Comparison of ENCODE assay signal across 1 cellular context in the genomic region with DNA sequence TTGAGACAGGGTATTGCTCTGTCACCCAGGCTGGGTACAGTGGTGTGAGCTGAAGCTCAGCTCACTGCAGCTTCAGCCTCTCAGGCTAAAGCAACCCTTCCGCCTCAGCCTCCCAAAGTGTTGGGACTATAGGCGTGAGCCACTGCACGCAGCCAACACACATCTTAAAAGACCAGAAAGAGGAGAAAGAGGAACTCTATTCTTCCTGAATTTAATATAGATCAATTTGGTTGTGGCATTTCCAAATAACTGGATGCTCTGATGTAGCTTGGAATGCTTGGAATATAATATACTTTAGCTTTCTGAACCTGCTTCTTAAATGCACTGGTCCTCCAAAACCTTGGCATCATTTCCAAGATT.
TF ChIP-seq lines count a peak whose summit lies in the region.

No MANE protein-coding gene starts in this region.

TF ChIP-seq in SK-N-SH treated with all-trans-retinoic acid at 6 μM for 48 hours, 23 proteins besides CTCF, POLR2A, EP300 and RAD21 (continued from another document):
- TF ChIP-seq, protein P1, sequence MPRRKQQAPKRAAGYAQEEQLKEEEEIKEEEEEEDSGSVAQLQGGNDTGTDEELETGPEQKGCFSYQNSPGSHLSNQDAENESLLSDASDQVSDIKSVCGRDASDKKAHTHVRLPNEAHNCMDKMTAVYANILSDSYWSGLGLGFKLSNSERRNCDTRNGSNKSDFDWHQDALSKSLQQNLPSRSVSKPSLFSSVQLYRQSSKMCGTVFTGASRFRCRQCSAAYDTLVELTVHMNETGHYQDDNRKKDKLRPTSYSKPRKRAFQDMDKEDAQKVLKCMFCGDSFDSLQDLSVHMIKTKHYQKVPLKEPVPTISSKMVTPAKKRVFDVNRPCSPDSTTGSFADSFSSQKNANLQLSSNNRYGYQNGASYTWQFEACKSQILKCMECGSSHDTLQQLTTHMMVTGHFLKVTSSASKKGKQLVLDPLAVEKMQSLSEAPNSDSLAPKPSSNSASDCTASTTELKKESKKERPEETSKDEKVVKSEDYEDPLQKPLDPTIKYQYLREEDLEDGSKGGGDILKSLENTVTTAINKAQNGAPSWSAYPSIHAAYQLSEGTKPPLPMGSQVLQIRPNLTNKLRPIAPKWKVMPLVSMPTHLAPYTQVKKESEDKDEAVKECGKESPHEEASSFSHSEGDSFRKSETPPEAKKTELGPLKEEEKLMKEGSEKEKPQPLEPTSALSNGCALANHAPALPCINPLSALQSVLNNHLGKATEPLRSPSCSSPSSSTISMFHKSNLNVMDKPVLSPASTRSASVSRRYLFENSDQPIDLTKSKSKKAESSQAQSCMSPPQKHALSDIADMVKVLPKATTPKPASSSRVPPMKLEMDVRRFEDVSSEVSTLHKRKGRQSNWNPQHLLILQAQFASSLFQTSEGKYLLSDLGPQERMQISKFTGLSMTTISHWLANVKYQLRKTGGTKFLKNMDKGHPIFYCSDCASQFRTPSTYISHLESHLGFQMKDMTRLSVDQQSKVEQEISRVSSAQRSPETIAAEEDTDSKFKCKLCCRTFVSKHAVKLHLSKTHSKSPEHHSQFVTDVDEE (CRISPR knock-in tag; IDR thresholded peaks at IDR 0.05): no peak
- no peak for TF ChIP-seq TOX (CRISPR knock-in tag; IDR thresholded peaks at IDR 0.05; ENCODE audit: borderline replicate concordance)
- no peak for TF ChIP-seq TCF4 (CRISPR knock-in tag; IDR thresholded peaks at IDR 0.05; ENCODE audit: borderline replicate concordance)
- TF ChIP-seq ARNTL (CRISPR knock-in tag; IDR thresholded peaks at IDR 0.05; ENCODE audit: borderline replicate concordance, low read depth): no peak
- TF ChIP-seq GLIS3 (CRISPR knock-in tag; IDR thresholded peaks at IDR 0.05): no peak
- no peak for TF ChIP-seq OSR1 (CRISPR knock-in tag; IDR thresholded peaks at IDR 0.05)
- no peak for TF ChIP-seq ZNF565 (CRISPR knock-in tag; conservative IDR thresholded peaks at IDR 0.05; ENCODE audit: low read depth)
- TF ChIP-seq, protein P2, sequence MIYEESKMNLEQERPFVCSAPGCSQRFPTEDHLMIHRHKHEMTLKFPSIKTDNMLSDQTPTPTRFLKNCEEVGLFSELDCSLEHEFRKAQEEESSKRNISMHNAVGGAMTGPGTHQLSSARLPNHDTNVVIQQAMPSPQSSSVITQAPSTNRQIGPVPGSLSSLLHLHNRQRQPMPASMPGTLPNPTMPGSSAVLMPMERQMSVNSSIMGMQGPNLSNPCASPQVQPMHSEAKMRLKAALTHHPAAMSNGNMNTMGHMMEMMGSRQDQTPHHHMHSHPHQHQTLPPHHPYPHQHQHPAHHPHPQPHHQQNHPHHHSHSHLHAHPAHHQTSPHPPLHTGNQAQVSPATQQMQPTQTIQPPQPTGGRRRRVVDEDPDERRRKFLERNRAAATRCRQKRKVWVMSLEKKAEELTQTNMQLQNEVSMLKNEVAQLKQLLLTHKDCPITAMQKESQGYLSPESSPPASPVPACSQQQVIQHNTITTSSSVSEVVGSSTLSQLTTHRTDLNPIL (CRISPR knock-in tag; IDR thresholded peaks at IDR 0.05; ENCODE audit: low read depth): no peak
- no peak for TF ChIP-seq ZC3H10 (CRISPR knock-in tag; IDR thresholded peaks at IDR 0.05)
